ENCODE assay signal across 12 cellular contexts in the genomic region with DNA sequence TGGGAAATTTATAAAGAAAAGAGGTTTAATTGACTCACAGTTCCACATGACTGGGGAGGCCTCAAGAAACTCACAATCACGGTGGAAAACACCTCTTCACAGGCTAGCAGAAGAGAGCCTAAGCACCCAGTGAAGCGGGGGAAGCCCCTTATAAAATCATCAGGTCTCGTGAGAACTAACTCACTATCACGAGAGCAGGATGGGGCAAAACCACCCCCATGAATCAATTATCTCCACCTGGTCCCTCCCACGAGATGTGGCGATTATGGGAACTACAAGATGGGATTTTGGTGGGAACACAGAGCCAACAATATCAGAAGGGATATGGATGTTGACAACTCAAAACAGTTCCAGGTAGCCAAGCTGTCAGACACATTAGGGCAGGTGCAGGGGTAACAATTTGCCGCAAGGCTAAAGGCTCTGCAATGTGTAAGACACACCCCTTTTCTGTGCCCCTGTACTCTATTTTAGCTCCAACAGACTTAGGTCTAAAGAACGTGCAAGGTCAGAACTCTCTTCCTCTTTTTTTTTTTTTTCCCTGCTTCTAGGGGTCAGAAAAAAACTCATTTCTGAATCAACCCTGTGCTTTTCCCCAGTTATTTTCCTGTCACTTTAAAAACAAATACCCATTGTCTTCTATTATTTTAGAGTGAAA. TPM values are rescaled to one million over a fixed set of nuclear protein-coding genes. Genes with fewer than 3 reads are reported as not detected.
DNase-seq lines count a peak whose midpoint lies in the region; ATAC-seq lines count a peak whose summit lies in the region.
"Had no signal": no experiment of that assay in that cellular context is flagged by ENCODE, and none has a peak within 500 bp of the region (broad histone marks: within the 10 kb centered on the region; RNA-seq: fewer than 3 reads in every experiment).

No MANE protein-coding gene starts in this region.

- H3K36me3 ChIP-seq in mesendoderm (ENCODE audit: control insufficient read depth, insufficient read depth, low read length), result no peaks in the 10 kb centered on the region
- H3K36me3 ChIP-seq: neutrophil, Peyer's patch had no signal

- H4K5ac ChIP-seq in mesendoderm (ENCODE audit: low read length), result no peak overlapping the region

- no peak overlapping the region for H3K4ac ChIP-seq in mesendoderm (ENCODE audit: low read depth, low read length)

- no peak overlapping the region for H2BK120ac ChIP-seq in mesendoderm (ENCODE audit: low read depth, low read length)

- H3K79me1 ChIP-seq in mesendoderm (ENCODE audit: low read length), result no peaks in the 10 kb centered on the region

- no peak overlapping the region for H3K27ac ChIP-seq in mesendoderm (ENCODE audit: low read depth, low read length)
- H3K27ac ChIP-seq: neutrophil, Peyer's patch had no signal

- no CpG with 5 or more reads among the region's 8 CpGs for WGBS in mesendoderm (ENCODE audit: extremely low coverage, insufficient coverage, low lambda C conversion rate)

- no peaks in the 10 kb centered on the region for H3K27me3 ChIP-seq in mesendoderm (ENCODE audit: insufficient read depth, low read length, poor library complexity)
- H3K27me3 ChIP-seq: neutrophil, Peyer's patch had no signal

- H3K9ac ChIP-seq in mesendoderm (ENCODE audit: low read length), result no peak overlapping the region

- H2BK5ac ChIP-seq in mesendoderm (ENCODE audit: low read length), result no peak overlapping the region

- no peaks in the 10 kb centered on the region for H3K79me2 ChIP-seq in mesendoderm (ENCODE audit: control insufficient read depth, insufficient read depth, low read length)

- DNase-seq in SKM-1 treated with dmso at 0.1 percent for 144 hours (lab: John Stamatoyannopoulos, UW; ENCODE audit: unreplicated experiment) (peak; percentile 12), SKM-1 (lab: John Stamatoyannopoulos, UW; ENCODE audit: unreplicated experiment) (no peak), NOMO-1 treated with dmso at 0.1 percent for 144 hours (lab: John Stamatoyannopoulos, UW; ENCODE audit: unreplicated experiment) (peak; percentile 31), mesendoderm (peak; percentile 18), NCI-H774 (lab: John Stamatoyannopoulos, UW) (no peak), middle frontal gyrus (ENCODE audit: extremely low spot score, low spot score) (no peak)
- DNase-seq: EL, Peyer's patch had no signal

- H3K23ac ChIP-seq in mesendoderm (ENCODE audit: low read length), result no peak overlapping the region

- no peak overlapping the region for H2AK5ac ChIP-seq in mesendoderm (ENCODE audit: low read length)

- H3K4me2 ChIP-seq in mesendoderm (ENCODE audit: low read length), result no peak overlapping the region
- H3K4me2 ChIP-seq: A549 had no signal

- no peak overlapping the region for H3K56ac ChIP-seq in mesendoderm (ENCODE audit: low read length)

- no peak overlapping the region for H3K4me3 ChIP-seq in mesendoderm (ENCODE audit: low read length)
- H3K4me3 ChIP-seq: A549, Peyer's patch had no signal

- no peak overlapping the region for H4K8ac ChIP-seq in mesendoderm (ENCODE audit: low read depth, low read length)

- peaks cover 4% of the 10 kb centered on the region for H3K4me1 ChIP-seq in mesendoderm (ENCODE audit: control insufficient read depth, low read depth, low read length)
- H3K4me1 ChIP-seq: Peyer's patch had no signal

- H3K18ac ChIP-seq in mesendoderm (ENCODE audit: low read length), result no peak overlapping the region

- peak; percentile 20 for ATAC-seq in GM21529 (IDR thresholded peaks at IDR 0.05; ENCODE audit: unreplicated experiment)
- ATAC-seq in GM21381 (IDR thresholded peaks at IDR 0.05; ENCODE audit: unreplicated experiment), result no peak

- no peak overlapping the region for H2BK15ac ChIP-seq in mesendoderm (replicated peaks; ENCODE audit: low read depth)

RNA-seq across cellular contexts. Expression of gene RBM20, which starts 30.7 kb away (rescaled TPM):
- 0.44 TPM for polyA plus RNA-seq in mesendoderm (2013, experiment 1 of 2)
- 0.48 TPM for polyA plus RNA-seq in mesendoderm (2013, experiment 2 of 2)

RNA-seq across cellular contexts. Expression of gene SMC3, which starts 46.0 kb away (rescaled TPM):
- 103 TPM for polyA plus RNA-seq in mesendoderm (2013, experiment 1 of 2)
- polyA plus RNA-seq in mesendoderm (2013, experiment 2 of 2), result 102 TPM

Comparison
In these comparisons a context has a peak if more than half of its experiments do, and no peak if none do; other contexts are left out.
1. DNase-seq: peak in SKM-1 treated with dmso at 0.1 percent for 144 hours (single experiment), NOMO-1 treated with dmso at 0.1 percent for 144 hours (single experiment) and mesendoderm (single experiment); none in SKM-1 (single experiment), NCI-H774 (single experiment) and middle frontal gyrus (single experiment).